Comparison of ENCODE assay signal across 24 cellular contexts in the genomic region with DNA sequence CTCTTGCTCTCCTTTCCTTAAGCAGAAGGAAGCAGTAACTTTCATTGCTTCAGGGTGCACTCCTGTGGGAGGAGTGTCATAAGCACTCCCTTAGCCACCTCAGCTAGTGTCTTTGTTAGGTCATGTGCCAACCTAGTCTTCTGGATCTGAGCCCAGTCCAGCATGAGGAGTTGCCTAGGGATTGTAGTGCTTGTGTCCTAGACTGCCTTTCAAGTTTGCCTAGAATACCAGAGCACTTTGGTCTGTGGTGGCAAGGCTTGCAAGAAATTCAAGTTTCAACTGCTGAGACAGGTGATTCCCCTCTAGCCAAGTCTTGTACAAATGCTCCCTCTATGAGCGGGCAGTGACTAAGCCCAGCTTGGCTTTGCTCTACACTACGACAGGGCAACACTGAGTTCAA.
"Had no signal": no experiment of that assay in that cellular context is flagged by ENCODE, and none has a peak within 500 bp of the region (broad histone marks: within the 10 kb centered on the region; RNA-seq: fewer than 3 reads in every experiment).

No MANE protein-coding gene starts in this region.

- FAIRE-seq: kidney had no signal

- H3K4me3 Mint-ChIP-seq: activated CD4-positive, alpha-beta memory T cell treated with anti-CD3 and anti-CD28 coated beads for 36 hours; activated naive CD4-positive, alpha-beta T cell treated with anti-CD3 and anti-CD28 coated beads, Interleukin-2, amount 10 ng/mL, durations not matched to agents 7 days and 5 days; activated T-cell treated with anti-CD3 and anti-CD28 coated beads, Interleukin-2, amount 50 U/mL, for 72 hours; endodermal cell; mesothelial cell of epicardium; nephron had no signal

- H3K27me3 ChIP-seq: neutrophil, right atrium auricular region, spleen, tibial artery had no signal

- H3K27ac ChIP-seq: coronary artery, neutrophil, ovary, prostate gland, right atrium auricular region, spleen, tibial artery had no signal

- ATAC-seq: activated T-cell treated with anti-CD3 and anti-CD28 coated beads, Interleukin-2, amount 50 U/mL, for 72 hours; left lobe of liver; stimulated activated naive CD8-positive, alpha-beta T cell treated with anti-CD3 and anti-CD28 coated beads, Interleukin-15, Interleukin-2, amounts not matched to agents 100 U/mL and 50 U/mL, for 24 hours had no signal

- DNase-seq: activated CD4-positive, alpha-beta memory T cell treated with anti-CD3 and anti-CD28 coated beads for 36 hours; activated CD4-positive, alpha-beta T cell treated with anti-CD3 and anti-CD28 coated beads for 4 hours; activated CD4-positive, CD25-positive, alpha-beta regulatory T cell; activated effector memory CD4-positive, alpha-beta T cell treated with anti-CD3 and anti-CD28 coated beads, Interleukin-2, amount 50 U/mL, for 16 hours; activated naive CD4-positive, alpha-beta T cell treated with anti-CD3 and anti-CD28 coated beads, Interleukin-2, amount 10 ng/mL, durations not matched to agents 7 days and 5 days; activated T-cell treated with anti-CD3 and anti-CD28 coated beads, Interleukin-2, amount 50 U/mL, for 72 hours; amygdala; cerebellar nuclear complex; endodermal cell; foreskin melanocyte; kidney; ovary; stimulated activated CD4-positive, alpha-beta T cell treated with anti-CD3 and anti-CD28 coated beads, Interleukin-4, amount 100 ng/mL, for 1 hour; stimulated activated naive CD8-positive, alpha-beta T cell treated with anti-CD3 and anti-CD28 coated beads, Interleukin-15, Interleukin-2, amounts not matched to agents 100 U/mL and 50 U/mL, for 24 hours; T-helper 9 cell; tibial artery had no signal

- H3K4me1 Mint-ChIP-seq: activated naive CD4-positive, alpha-beta T cell treated with anti-CD3 and anti-CD28 coated beads, Interleukin-2, amount 10 ng/mL, durations not matched to agents 7 days and 5 days; endodermal cell; mesothelial cell of epicardium; nephron had no signal

- H3K9me3 ChIP-seq: neutrophil, ovary, prostate gland, tibial artery had no signal

- H3K4me1 ChIP-seq: prostate gland, right atrium auricular region, spleen, tibial artery had no signal

- H3K36me3 ChIP-seq: neutrophil, ovary, prostate gland, right atrium auricular region, spleen, tibial artery had no signal

- H3K27me3 Mint-ChIP-seq: activated CD4-positive, alpha-beta memory T cell treated with anti-CD3 and anti-CD28 coated beads for 36 hours; activated naive CD4-positive, alpha-beta T cell treated with anti-CD3 and anti-CD28 coated beads, Interleukin-2, amount 10 ng/mL, durations not matched to agents 7 days and 5 days had no signal

- H3K27ac Mint-ChIP-seq: activated CD4-positive, alpha-beta memory T cell treated with anti-CD3 and anti-CD28 coated beads for 36 hours; activated naive CD4-positive, alpha-beta T cell treated with anti-CD3 and anti-CD28 coated beads, Interleukin-2, amount 10 ng/mL, durations not matched to agents 7 days and 5 days; activated T-cell treated with anti-CD3 and anti-CD28 coated beads, Interleukin-2, amount 50 U/mL, for 72 hours; endodermal cell; mesothelial cell of epicardium; nephron had no signal

- H3K4me3 ChIP-seq: coronary artery, ovary, prostate gland, right atrium auricular region, spleen, tibial artery had no signal

- H3K36me3 Mint-ChIP-seq: activated CD4-positive, alpha-beta memory T cell treated with anti-CD3 and anti-CD28 coated beads for 36 hours; activated naive CD4-positive, alpha-beta T cell treated with anti-CD3 and anti-CD28 coated beads, Interleukin-2, amount 10 ng/mL, durations not matched to agents 7 days and 5 days had no signal
